In the genomic region with DNA sequence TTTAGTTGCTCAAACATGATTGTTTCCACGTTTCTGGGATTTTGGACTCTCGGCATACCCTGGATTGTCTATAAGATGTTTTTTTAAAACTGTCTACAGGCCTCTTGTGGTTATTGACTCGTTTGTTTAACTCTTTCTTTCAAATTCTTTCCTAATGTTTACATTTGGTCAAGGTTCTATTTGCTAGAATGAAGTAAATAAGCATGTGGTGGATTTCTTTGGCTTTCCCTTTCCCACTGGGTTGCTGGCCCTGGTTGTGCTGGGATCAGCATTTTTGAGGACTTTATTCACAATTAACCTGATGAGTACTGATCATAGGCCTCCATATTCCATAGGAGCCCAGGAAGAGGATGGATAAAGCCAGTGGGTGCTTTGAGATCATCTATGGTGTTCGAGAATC, we compare ENCODE assay signal across 38 cellular contexts. TPM values are rescaled to one million over a fixed set of nuclear protein-coding genes. Genes with fewer than 3 reads are reported as not detected.
"Had no signal": no experiment of that assay in that cellular context is flagged by ENCODE, and none has a peak within 500 bp of the region (broad histone marks: within the 10 kb centered on the region; RNA-seq: fewer than 3 reads in every experiment).

No MANE protein-coding gene starts in this region.

- H3K4me3 ChIP-seq: adrenal gland, ascending aorta, body of pancreas, breast epithelium, cardiac muscle cell had no signal

- H3K27ac ChIP-seq: adrenal gland, ascending aorta, body of pancreas, brain microvascular endothelial cell, breast epithelium, cardiac muscle cell had no signal

- H3K9me3 ChIP-seq: adrenal gland, ascending aorta, body of pancreas, breast epithelium had no signal

- H3K4me1 ChIP-seq: adrenal gland, ascending aorta, body of pancreas, breast epithelium had no signal

- DNase-seq: activated effector memory CD4-positive, alpha-beta T cell treated with anti-CD3 and anti-CD28 coated beads, Interleukin-2, amount 50 U/mL, for 16 hours; activated effector memory CD4-positive, alpha-beta T cell treated with Interleukin-2 at 50 U/mL for 16 hours; activated gamma-delta T cell; activated gamma-delta T cell treated with Interleukin-2 at 50 U/mL for 16 hours; activated naive CD4-positive, alpha-beta T cell; activated naive CD4-positive, alpha-beta T cell treated with anti-CD3 and anti-CD28 coated beads for 36 hours; activated naive CD4-positive, alpha-beta T cell treated with anti-CD3 and anti-CD28 coated beads, Interleukin-2, amount 10 ng/mL, durations not matched to agents 7 days and 5 days; activated naive CD4-positive, alpha-beta T cell treated with anti-CD3 and anti-CD28 coated beads, Interleukin-2, amount 50 U/mL, for 16 hours; activated naive CD4-positive, alpha-beta T cell treated with Interleukin-2 at 50 U/mL for 16 hours; activated naive CD8-positive, alpha-beta T cell treated with anti-CD3 and anti-CD28 coated beads for 36 hours; activated naive CD8-positive, alpha-beta T cell treated with anti-CD3 and anti-CD28 coated beads, Interleukin-2, amount 10 ng/mL, durations not matched to agents 7 days and 5 days; activated naive CD8-positive, alpha-beta T cell treated with anti-CD3 and anti-CD28 coated beads, Interleukin-2, amount 50 U/mL, for 24 hours; activated T-cell treated with anti-CD3 and anti-CD28 coated beads, Interleukin-2, amount 50 U/mL, for 1 hour; activated T-cell treated with anti-CD3 and anti-CD28 coated beads, Interleukin-2, amount 50 U/mL, for 24 hours; activated T-cell treated with anti-CD3 and anti-CD28 coated beads, Interleukin-2, amount 50 U/mL, for 4 hours; activated T-cell treated with anti-CD3 and anti-CD28 coated beads, Interleukin-2, amount 50 U/mL, for 48 hours; activated T-cell treated with anti-CD3 and anti-CD28 coated beads, Interleukin-2, amount 50 U/mL, for 72 hours; adrenal gland; amniotic stem cell; amygdala; anterior cingulate cortex; aorta; body of pancreas; brain microvascular endothelial cell; caudate nucleus; central memory CD4-positive, alpha-beta T cell; cerebellar nuclear complex had no signal

- ATAC-seq: activated naive CD4-positive, alpha-beta T cell treated with anti-CD3 and anti-CD28 coated beads, Interleukin-2, amount 50 U/mL, for 72 hours; activated naive CD8-positive, alpha-beta T cell treated with anti-CD3 and anti-CD28 coated beads, Interleukin-2, amount 50 U/mL, for 24 hours; activated T-cell treated with anti-CD3 and anti-CD28 coated beads, Interleukin-2, amount 50 U/mL, for 4 hours; activated T-cell treated with anti-CD3 and anti-CD28 coated beads, Interleukin-2, amount 50 U/mL, for 72 hours; activated T-helper 17 cell treated with anti-CD3 and anti-CD28 coated beads, Interleukin-2, amount 50 U/mL, for 72 hours; body of pancreas had no signal

- H3K27me3 ChIP-seq: ascending aorta, body of pancreas, brain microvascular endothelial cell, cardiac muscle cell had no signal

- H3K36me3 ChIP-seq: adrenal gland, ascending aorta, brain microvascular endothelial cell, breast epithelium, cardiac muscle cell had no signal

RNA-seq across cellular contexts. Expression of a gene that starts 11.1 kb away (rescaled TPM):
- total RNA-seq: activated naive CD8-positive, alpha-beta T cell treated with anti-CD3 and anti-CD28 coated beads for 36 hours; activated naive CD8-positive, alpha-beta T cell treated with anti-CD3 and anti-CD28 coated beads, Interleukin-2, amount 10 ng/mL, durations not matched to agents 7 days and 5 days; activated T-cell treated with anti-CD3 and anti-CD28 coated beads, Interleukin-2, amount 50 U/mL, for 4 hours; activated T-helper 17 cell treated with anti-CD3 and anti-CD28 coated beads, Interleukin-2, amount 50 U/mL, for 72 hours; activated T-helper 2 cell treated with anti-CD3 and anti-CD28 coated beads, Interferon-gamma antibody, Interleukin-2, Interleukin-4, amounts not matched to agents 10 μg/mL and 5 μg/mL and 100 μg/mL, durations not matched to agents 14 hours and 24 hours and 36 hours; adrenal gland; aorta; ascending aorta; astrocyte; body of pancreas; breast epithelium; bronchial epithelial cell; cardiac muscle cell; cardiac septum; chondrocyte had no signal
- polyA plus RNA-seq: adipose tissue, adrenal gland, aorta, cardiac muscle cell had no signal
